ENCODE assay signal across 27 cellular contexts in the genomic region with DNA sequence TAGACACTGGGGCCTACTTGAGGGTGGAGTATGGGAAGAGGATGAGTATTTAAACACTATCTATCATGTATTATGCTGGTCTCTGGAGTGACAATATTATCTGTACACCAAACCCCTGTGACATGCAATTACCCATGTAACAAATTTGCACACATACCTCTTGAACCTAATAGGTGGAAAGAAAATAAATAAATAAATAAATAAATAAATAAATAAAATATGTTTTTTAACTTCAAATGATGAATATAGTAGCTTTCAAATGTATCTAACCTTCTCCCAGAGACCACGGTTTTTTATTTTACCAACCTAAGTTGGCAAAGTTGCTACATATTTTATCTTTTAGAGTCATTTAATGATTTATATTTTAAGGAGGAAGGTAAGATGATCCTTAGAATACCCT.
"Had no signal": no experiment of that assay in that cellular context is flagged by ENCODE, and none has a peak within 500 bp of the region (broad histone marks: within the 10 kb centered on the region; RNA-seq: fewer than 3 reads in every experiment).

No MANE protein-coding gene starts in this region.

- H3K27ac ChIP-seq: colonic mucosa, coronary artery, dorsolateral prefrontal cortex, epithelial cell of prostate, esophagus muscularis mucosa, esophagus squamous epithelium, foreskin keratinocyte, gastrocnemius medialis, gastroesophageal sphincter, heart left ventricle, heart right ventricle had no signal

- H3K4me1 ChIP-seq: colonic mucosa, esophagus muscularis mucosa, esophagus squamous epithelium, foreskin keratinocyte, gastrocnemius medialis, gastroesophageal sphincter, heart left ventricle, heart right ventricle had no signal

- FAIRE-seq: endometrium, endothelial cell of umbilical vein, frontal cortex had no signal

- ATAC-seq: effector memory CD8-positive, alpha-beta T cell; esophagus mucosa; foreskin keratinocyte; gastrocnemius medialis; gastroesophageal sphincter; heart left ventricle; heart right ventricle had no signal

- H3K4me3 ChIP-seq: colonic mucosa, coronary artery, dorsolateral prefrontal cortex, esophagus muscularis mucosa, esophagus squamous epithelium, gastrocnemius medialis, gastroesophageal sphincter, heart left ventricle, heart right ventricle had no signal

- H3K9me3 ChIP-seq: colonic mucosa, esophagus muscularis mucosa, esophagus squamous epithelium, gastrocnemius medialis, gastroesophageal sphincter, heart left ventricle, heart right ventricle had no signal

- H3K36me3 ChIP-seq: colonic mucosa, esophagus muscularis mucosa, esophagus squamous epithelium, gastrocnemius medialis, gastroesophageal sphincter, heart left ventricle, heart right ventricle had no signal

- DNase-seq: colonic mucosa; cortex of kidney; dermis blood vessel endothelial cell; dorsolateral prefrontal cortex; effector CD4-positive, alpha-beta T cell; effector CD8-positive, alpha-beta T cell; effector memory CD4-positive, alpha-beta T cell; effector memory CD8-positive, alpha-beta T cell; endodermal cell; erythroblast; esophagus squamous epithelium; foreskin fibroblast; foreskin keratinocyte; foreskin melanocyte; gastrocnemius medialis; glutamatergic neuron; head of caudate nucleus; heart left ventricle; heart right ventricle had no signal
